Comparison of ENCODE assay signal across 1 cellular context in the genomic region with DNA sequence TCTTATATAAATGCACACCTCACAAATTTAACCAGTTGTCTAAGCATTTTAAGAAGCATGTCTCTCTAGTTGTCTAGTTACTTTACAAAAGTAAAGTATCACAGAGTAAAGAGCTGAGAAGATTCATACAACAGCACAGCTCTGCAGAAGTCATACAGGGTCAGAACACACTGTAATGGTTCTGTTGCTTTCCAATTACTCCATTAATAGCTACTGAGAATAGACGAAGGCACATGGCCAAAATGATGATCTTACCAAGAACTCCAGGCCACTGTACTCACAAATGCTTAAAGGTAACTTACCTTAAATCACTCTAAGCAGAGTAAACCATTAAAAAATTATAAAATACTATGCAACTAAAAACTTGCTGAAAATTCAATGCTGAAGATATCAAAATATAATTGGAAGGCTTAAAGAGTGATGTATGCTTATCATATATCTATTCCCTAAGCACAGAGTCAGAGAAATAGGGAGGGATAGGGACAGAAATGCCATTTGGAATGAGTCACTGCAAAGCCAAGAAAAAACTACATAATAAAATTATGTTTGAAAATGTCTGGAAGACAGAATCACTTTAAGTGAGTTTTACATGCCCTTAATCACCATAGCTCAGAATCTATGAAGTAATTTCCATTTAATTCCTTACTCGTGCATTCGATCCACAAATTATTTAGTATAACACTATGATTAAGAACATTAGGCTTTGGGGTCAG.
TF ChIP-seq lines count a peak whose summit lies in the region.

No MANE protein-coding gene starts in this region.

TF ChIP-seq in SK-N-SH, 30 proteins besides CTCF, POLR2A, EP300 and RAD21 (continued from another document):
- TF ChIP-seq, protein P1, sequence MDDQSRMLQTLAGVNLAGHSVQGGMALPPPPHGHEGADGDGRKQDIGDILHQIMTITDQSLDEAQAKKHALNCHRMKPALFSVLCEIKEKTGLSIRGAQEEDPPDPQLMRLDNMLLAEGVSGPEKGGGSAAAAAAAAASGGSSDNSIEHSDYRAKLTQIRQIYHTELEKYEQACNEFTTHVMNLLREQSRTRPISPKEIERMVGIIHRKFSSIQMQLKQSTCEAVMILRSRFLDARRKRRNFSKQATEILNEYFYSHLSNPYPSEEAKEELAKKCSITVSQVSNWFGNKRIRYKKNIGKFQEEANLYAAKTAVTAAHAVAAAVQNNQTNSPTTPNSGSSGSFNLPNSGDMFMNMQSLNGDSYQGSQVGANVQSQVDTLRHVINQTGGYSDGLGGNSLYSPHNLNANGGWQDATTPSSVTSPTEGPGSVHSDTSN (IDR thresholded peaks at IDR 0.05): peak; percentile 40
- TF ChIP-seq RCOR1 (IDR thresholded peaks at IDR 0.05; ENCODE audit: low read length) (no peak), FOXM1 (IDR thresholded peaks at IDR 0.05; ENCODE audit: low read depth) (no peak), FOSL2 (IDR thresholded peaks at IDR 0.05; ENCODE audit: borderline replicate concordance, low read depth) (0 out of 2 replicates have a peak, but pooled peaks have one; percentile 22), TEAD4 (IDR thresholded peaks at IDR 0.05; ENCODE audit: borderline replicate concordance, insufficient read depth) (no peak), NFIC (IDR thresholded peaks at IDR 0.05; ENCODE audit: borderline replicate concordance) (peak; percentile 7; the same call in 1 of the 2 replicates), TCF12 (IDR thresholded peaks at IDR 0.05) (peak; percentile 50; the same call in 1 of the 2 replicates), SMC3 (IDR thresholded peaks at IDR 0.05; ENCODE audit: low read depth, low read length) (no peak), YY1 (IDR thresholded peaks at IDR 0.05; ENCODE audit: low read depth) (no peak), GABPA (IDR thresholded peaks at IDR 0.05; ENCODE audit: low read depth) (no peak), MEF2A (IDR thresholded peaks at IDR 0.05; ENCODE audit: borderline replicate concordance, low read depth) (no peak), RFX5 (IDR thresholded peaks at IDR 0.05; ENCODE audit: low read length) (no peak), GATA2 (CRISPR knock-in tag; IDR thresholded peaks at IDR 0.05) (no peak)
- TF ChIP-seq, protein P2, sequence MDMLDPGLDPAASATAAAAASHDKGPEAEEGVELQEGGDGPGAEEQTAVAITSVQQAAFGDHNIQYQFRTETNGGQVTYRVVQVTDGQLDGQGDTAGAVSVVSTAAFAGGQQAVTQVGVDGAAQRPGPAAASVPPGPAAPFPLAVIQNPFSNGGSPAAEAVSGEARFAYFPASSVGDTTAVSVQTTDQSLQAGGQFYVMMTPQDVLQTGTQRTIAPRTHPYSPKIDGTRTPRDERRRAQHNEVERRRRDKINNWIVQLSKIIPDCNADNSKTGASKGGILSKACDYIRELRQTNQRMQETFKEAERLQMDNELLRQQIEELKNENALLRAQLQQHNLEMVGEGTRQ (IDR thresholded peaks at IDR 0.05; ENCODE audit: borderline replicate concordance, low read depth, low read length): no peak
- TF ChIP-seq, protein P3, sequence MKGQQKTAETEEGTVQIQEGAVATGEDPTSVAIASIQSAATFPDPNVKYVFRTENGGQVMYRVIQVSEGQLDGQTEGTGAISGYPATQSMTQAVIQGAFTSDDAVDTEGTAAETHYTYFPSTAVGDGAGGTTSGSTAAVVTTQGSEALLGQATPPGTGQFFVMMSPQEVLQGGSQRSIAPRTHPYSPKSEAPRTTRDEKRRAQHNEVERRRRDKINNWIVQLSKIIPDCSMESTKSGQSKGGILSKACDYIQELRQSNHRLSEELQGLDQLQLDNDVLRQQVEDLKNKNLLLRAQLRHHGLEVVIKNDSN (IDR thresholded peaks at IDR 0.05; ENCODE audit: borderline replicate concordance, low read depth): no peak
- TF ChIP-seq, protein P4, sequence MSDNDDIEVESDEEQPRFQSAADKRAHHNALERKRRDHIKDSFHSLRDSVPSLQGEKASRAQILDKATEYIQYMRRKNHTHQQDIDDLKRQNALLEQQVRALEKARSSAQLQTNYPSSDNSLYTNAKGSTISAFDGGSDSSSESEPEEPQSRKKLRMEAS (IDR thresholded peaks at IDR 0.05; ENCODE audit: low read depth): no peak; the same call in none of the 2 replicates
